Comparison of ENCODE assay signal across 21 cellular contexts in genomic region chr3:188085596-188086560, GRCh38.
DNase-seq lines count a peak whose midpoint lies in the region; ATAC-seq and TF ChIP-seq lines count a peak whose summit lies in the region.
"Had no signal": no experiment of that assay in that cellular context is flagged by ENCODE, and none has a peak within 500 bp of the region (broad histone marks: within the 10 kb centered on the region; RNA-seq: fewer than 3 reads in every experiment).

No MANE protein-coding gene starts in this region.

- no peak overlapping the region for H3K4me2 ChIP-seq in MM.1S (ENCODE audit: low read depth, low read length)

- no peaks in the 10 kb centered on the region for H3K9me2 ChIP-seq in MM.1S (replicated peaks; ENCODE audit: insufficient read depth, low read length)

- intact Hi-C loops in psoas muscle (cut with DNase I): no loop called here

- peaks cover 11% of the 10 kb centered on the region for H3K27me3 Mint-ChIP-seq in activated naive CD4-positive, alpha-beta T cell treated with anti-CD3 and anti-CD28 coated beads, Interleukin-2, amount 10 ng/mL, durations not matched to agents 7 days and 5 days

- H3K27ac Mint-ChIP-seq in activated naive CD4-positive, alpha-beta T cell treated with anti-CD3 and anti-CD28 coated beads, Interleukin-2, amount 10 ng/mL, durations not matched to agents 7 days and 5 days: no peak overlapping the region
- H3K27ac Mint-ChIP-seq: CD8-positive, alpha-beta T cell; HFFc6 had no signal

- H3K36me3 ChIP-seq in MM.1S (replicated peaks; ENCODE audit: insufficient read depth, low read length) (no peaks in the 10 kb centered on the region), psoas muscle (ENCODE audit: insufficient read depth in 1 of 2, low read depth in 1 of 2) (no peaks in the 10 kb centered on the region)
- H3K36me3 ChIP-seq: BLaER1 had no signal

- no peaks in the 10 kb centered on the region for H4K20me1 ChIP-seq in MM.1S (ENCODE audit: insufficient read depth, low read length)
- H4K20me1 ChIP-seq: BLaER1 had no signal

- no peaks in the 10 kb centered on the region for H3K79me2 ChIP-seq in MM.1S (ENCODE audit: low read length)

- in situ Hi-C loops in G401 (cut with HindIII; ENCODE audit: low sequenced_read_pairs): no loop called here

- no peak overlapping the region for H3K4me3 Mint-ChIP-seq in activated naive CD4-positive, alpha-beta T cell treated with anti-CD3 and anti-CD28 coated beads, Interleukin-2, amount 10 ng/mL, durations not matched to agents 7 days and 5 days
- H3K4me3 Mint-ChIP-seq: CD8-positive, alpha-beta T cell; H9; HFFc6 had no signal

- H3K27me3 ChIP-seq in MM.1S (replicated peaks; ENCODE audit: insufficient read depth, low read length) (no peaks in the 10 kb centered on the region), psoas muscle (ENCODE audit: insufficient read depth in 3 of 3, low read length in 2 of 3) (no peaks in the 10 kb centered on the region)
- H3K27me3 ChIP-seq: BLaER1 had no signal

- no peaks in the 10 kb centered on the region for H3K36me3 Mint-ChIP-seq in activated naive CD4-positive, alpha-beta T cell treated with anti-CD3 and anti-CD28 coated beads, Interleukin-2, amount 10 ng/mL, durations not matched to agents 7 days and 5 days
- H3K36me3 Mint-ChIP-seq: CD8-positive, alpha-beta T cell had no signal

- H3K9me3 Mint-ChIP-seq in activated naive CD4-positive, alpha-beta T cell treated with anti-CD3 and anti-CD28 coated beads, Interleukin-2, amount 10 ng/mL, durations not matched to agents 7 days and 5 days: no peaks in the 10 kb centered on the region
- H3K9me3 Mint-ChIP-seq: CD8-positive, alpha-beta T cell; H9; HFFc6 had no signal

- H3K4me3 ChIP-seq in MM.1S (ENCODE audit: low read length) (no peak overlapping the region), psoas muscle (no peak overlapping the region)
- H3K4me3 ChIP-seq: BLaER1, GM12878, K562 had no signal

- CTCF ChIA-PET in activated naive CD4-positive, alpha-beta T cell treated with anti-CD3 and anti-CD28 coated beads, Interleukin-2, amount 10 ng/mL, durations not matched to agents 7 days and 5 days (lab: Charles Lee): no interaction called here

- DNase-seq in G401 (ENCODE audit: low spot score) (peak; percentile 54), MM.1S (peak; percentile 4), psoas muscle (no peak), retina (no peak)
- DNase-seq in activated naive CD4-positive, alpha-beta T cell treated with anti-CD3 and anti-CD28 coated beads, Interleukin-2, amount 10 ng/mL, durations not matched to agents 7 days and 5 days: no peak
- DNase-seq: CD8-positive, alpha-beta T cell; HFFc6; NCI-H1105; NCI-H146; NCI-H2029; NCI-H2171; NCI-H345; NCI-H524; Right ventricle myocardium superior had no signal

- 28 to 46% (median 32%) methylated on average over 9 of the region's 9 CpGs for WGBS in psoas muscle, 3 donors

- H3K9me3 ChIP-seq in MM.1S (replicated peaks; ENCODE audit: insufficient read depth, low read length): no peaks in the 10 kb centered on the region
- no peaks in the 10 kb centered on the region for H3K9me3 ChIP-seq in psoas muscle
- H3K9me3 ChIP-seq: BLaER1 had no signal

- H3K27ac ChIP-seq in MM.1S (ENCODE audit: low read length) (no peak overlapping the region), VCaP (peak overlapping the region; percentile 7; the same call in 1 of the 2 replicates), psoas muscle (no peak overlapping the region)
- H3K27ac ChIP-seq: BLaER1, HL-60 had no signal

- TF ChIP-seq CTCF in MM.1S (IDR thresholded peaks at IDR 0.05; ENCODE audit: low read length): no peak
- TF ChIP-seq CTCF in VCaP (conservative IDR thresholded peaks at IDR 0.05): no peak
- TF ChIP-seq CTCF in psoas muscle (IDR thresholded peaks at IDR 0.05): no peak

- H3K4me1 Mint-ChIP-seq in activated naive CD4-positive, alpha-beta T cell treated with anti-CD3 and anti-CD28 coated beads, Interleukin-2, amount 10 ng/mL, durations not matched to agents 7 days and 5 days: no peaks in the 10 kb centered on the region

- H3K4me1 ChIP-seq in MM.1S (ENCODE audit: low read length) (no peaks in the 10 kb centered on the region), psoas muscle (peaks cover 7% of the 10 kb centered on the region)

- H3F3A ChIP-seq in MM.1S (ENCODE audit: insufficient read depth, low read length): no peaks in the 10 kb centered on the region

- H3K9ac ChIP-seq in MM.1S (ENCODE audit: low read length): no peak overlapping the region
- H3K9ac ChIP-seq: BLaER1 had no signal

- ATAC-seq in psoas muscle (peak; percentile 67 to 72 (median 68)), HG03196 (IDR thresholded peaks at IDR 0.05; ENCODE audit: unreplicated experiment) (no peak)
- ATAC-seq: CD8-positive, alpha-beta T cell; GM12878; K562 had no signal

- no peak overlapping the region for H2AFZ ChIP-seq in MM.1S (ENCODE audit: low read length)

Comparison
In these comparisons a context has a peak if more than half of its experiments do, and no peak if none do; other contexts are left out.
1. DNase-seq: peak in G401 (single experiment) and MM.1S (single experiment); none in psoas muscle (0 of 2), retina (single experiment) and activated naive CD4-positive, alpha-beta T cell treated with anti-CD3 and anti-CD28 coated beads, Interleukin-2, amount 10 ng/mL, durations not matched to agents 7 days and 5 days (single experiment).